Comparison of ENCODE assay signal across 1 cellular context in genomic region chr16:87490091-87490798, GRCh38.
TF ChIP-seq lines count a peak whose summit lies in the region.

No MANE protein-coding gene starts in this region.

TF ChIP-seq in GM23338, 12 proteins besides CTCF, POLR2A, EP300 and RAD21 (continued from another document):
- TF ChIP-seq REST (IDR thresholded peaks at IDR 0.05; ENCODE audit: unreplicated experiment) (no peak), CREB1 (CRISPR knock-in tag; IDR thresholded peaks at IDR 0.05; ENCODE audit: low read depth) (no peak), EZH2 (IDR thresholded peaks at IDR 0.05; ENCODE audit: low read depth, unreplicated experiment) (no peak)
